In the genomic region with DNA sequence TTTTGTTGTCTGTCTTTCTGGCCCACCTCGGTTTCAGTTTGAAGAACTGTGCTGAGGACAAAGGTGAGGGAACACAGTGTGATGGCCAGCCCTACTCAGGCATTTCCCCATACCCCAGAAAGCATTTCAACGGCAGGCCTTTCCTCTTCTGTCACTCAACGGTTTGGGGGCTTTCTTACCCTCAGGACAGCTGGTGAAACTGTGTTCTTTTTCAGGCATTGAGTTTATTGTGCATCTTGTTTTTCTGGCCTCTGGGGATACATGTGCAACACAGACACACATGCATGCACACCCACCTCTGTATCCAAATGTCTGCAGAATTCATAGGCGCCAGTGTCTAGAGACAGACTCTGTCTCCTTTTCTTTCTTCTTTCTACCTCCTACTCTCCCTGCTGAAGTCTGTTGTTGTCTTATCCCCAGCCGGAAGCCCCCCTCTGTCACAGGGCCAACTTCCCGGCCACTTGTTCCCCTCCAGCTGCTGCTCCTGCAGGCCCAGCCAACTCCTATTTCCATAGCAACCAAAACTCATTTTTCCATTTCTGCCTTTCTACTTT, we compare ENCODE assay signal across 8 cellular contexts.
A peak's percentile ranks its signal among the peaks of the same experiment; 100 is the strongest.
DNase-seq lines count a peak whose midpoint lies in the region; ATAC-seq and TF ChIP-seq lines count a peak whose summit lies in the region.

No MANE protein-coding gene starts in this region.

- TF ChIP-seq CTCF in DOHH2 (IDR thresholded peaks at IDR 0.05; ENCODE audit: low read depth, low read length, poor library complexity, severe bottlenecking) (no peak), tibial artery (IDR thresholded peaks at IDR 0.05) (no peak)

- H3K9me3 ChIP-seq in DOHH2 (ENCODE audit: control insufficient read depth, insufficient read depth, low read length) (peaks cover 3% of the 10 kb centered on the region; the same call in 1 of the 2 replicates), tibial artery (no peaks in the 10 kb centered on the region)

- intact Hi-C loops in tibial artery (cut with DNase I; ENCODE audit: low total_unique reads): no loop called here

- H3K79me2 ChIP-seq in DOHH2 (ENCODE audit: control insufficient read depth, low read length): peaks cover 87% of the 10 kb centered on the region

- H3K4me3 Mint-ChIP-seq in effector memory CD8-positive, alpha-beta T cell: no peak overlapping the region

- H3K4me2 ChIP-seq in DOHH2 (ENCODE audit: low read length): peak overlapping the region; percentile 67

- peaks cover 0 to 3% of the 10 kb centered on the region in 2 donors for H3K9me3 Mint-ChIP-seq in effector memory CD8-positive, alpha-beta T cell

- H4K20me1 ChIP-seq in DOHH2 (ENCODE audit: control insufficient read depth, insufficient read depth, low read depth, low read length): no peaks in the 10 kb centered on the region

- H3K4me1 ChIP-seq in DOHH2 (ENCODE audit: control insufficient read depth, low read length): peaks cover 45% of the 10 kb centered on the region
- H3K4me1 ChIP-seq in tibial artery: peaks cover 0 to 26% (median 9%) of the 10 kb centered on the region in 4 donors

- peaks cover 7% of the 10 kb centered on the region for H3K36me3 Mint-ChIP-seq in effector memory CD8-positive, alpha-beta T cell (ENCODE audit: insufficient read depth)

- H3K4me3 ChIP-seq in DOHH2 (ENCODE audit: low read length): peak overlapping the region; percentile 40
- H3K4me3 ChIP-seq in tibial artery: no peak overlapping the region

- no peaks in the 10 kb centered on the region for H3K9me2 ChIP-seq in DOHH2 (replicated peaks; ENCODE audit: control insufficient read depth, low read length)

- peak; percentile 18 for DNase-seq in NCI-H69 (lab: John Stamatoyannopoulos, UW)
- peak in 26 of 51 donors; percentile 3 to 66 (median 22) for DNase-seq in hypothalamus (lab: John Stamatoyannopoulos, UW)
- DNase-seq in tibial artery: peak; percentile 54 to 72
- no peak for DNase-seq in effector memory CD8-positive, alpha-beta T cell
- no peak for DNase-seq in SKM-1 (lab: John Stamatoyannopoulos, UW; ENCODE audit: unreplicated experiment)

- peaks cover 34 to 44% of the 10 kb centered on the region in 2 donors for H3K4me1 Mint-ChIP-seq in effector memory CD8-positive, alpha-beta T cell (ENCODE audit: low read depth in 2 of 2)

- H3K27ac ChIP-seq in DOHH2 (ENCODE audit: low read depth, low read length): peak overlapping the region; percentile 52
- peak overlapping the region in 1 of 2 donors; percentile 42 for H3K27ac ChIP-seq in tibial artery

- H3K27me3 ChIP-seq in DOHH2 (ENCODE audit: control insufficient read depth, low read length) (no peaks in the 10 kb centered on the region), tibial artery (no peaks in the 10 kb centered on the region)

- peak overlapping the region in 1 of 2 donors; percentile 3 for H3K27ac Mint-ChIP-seq in effector memory CD8-positive, alpha-beta T cell

- H3K27me3 Mint-ChIP-seq in effector memory CD8-positive, alpha-beta T cell: no peaks in the 10 kb centered on the region

- H3K36me3 ChIP-seq in DOHH2 (ENCODE audit: control insufficient read depth, low read length): peaks cover 46% of the 10 kb centered on the region
- H3K36me3 ChIP-seq in tibial artery: no peaks in the 10 kb centered on the region

- peak; percentile 56 for ATAC-seq in HG02571 (IDR thresholded peaks at IDR 0.05; ENCODE audit: unreplicated experiment)
- ATAC-seq in activated CD4-positive, CD25-positive, alpha-beta regulatory T cell treated with anti-CD3 and anti-CD28 coated beads, Interleukin-2, amount 50 U/mL, for 24 hours: no peak
- no peak for ATAC-seq in effector memory CD8-positive, alpha-beta T cell (replicated peaks)

- H3F3A ChIP-seq in DOHH2 (ENCODE audit: control insufficient read depth, insufficient read depth): peaks cover 4% of the 10 kb centered on the region; the same call in 1 of the 2 replicates

Comparison
In these comparisons a context has a peak if more than half of its experiments do, and no peak if none do; other contexts are left out.
1. DNase-seq: peak in NCI-H69 (single experiment), hypothalamus (26 of 51) and tibial artery (2 of 2); none in effector memory CD8-positive, alpha-beta T cell (0 of 3) and SKM-1 (single experiment).